1 cellular context compared by ENCODE assay signal in the genomic region with DNA sequence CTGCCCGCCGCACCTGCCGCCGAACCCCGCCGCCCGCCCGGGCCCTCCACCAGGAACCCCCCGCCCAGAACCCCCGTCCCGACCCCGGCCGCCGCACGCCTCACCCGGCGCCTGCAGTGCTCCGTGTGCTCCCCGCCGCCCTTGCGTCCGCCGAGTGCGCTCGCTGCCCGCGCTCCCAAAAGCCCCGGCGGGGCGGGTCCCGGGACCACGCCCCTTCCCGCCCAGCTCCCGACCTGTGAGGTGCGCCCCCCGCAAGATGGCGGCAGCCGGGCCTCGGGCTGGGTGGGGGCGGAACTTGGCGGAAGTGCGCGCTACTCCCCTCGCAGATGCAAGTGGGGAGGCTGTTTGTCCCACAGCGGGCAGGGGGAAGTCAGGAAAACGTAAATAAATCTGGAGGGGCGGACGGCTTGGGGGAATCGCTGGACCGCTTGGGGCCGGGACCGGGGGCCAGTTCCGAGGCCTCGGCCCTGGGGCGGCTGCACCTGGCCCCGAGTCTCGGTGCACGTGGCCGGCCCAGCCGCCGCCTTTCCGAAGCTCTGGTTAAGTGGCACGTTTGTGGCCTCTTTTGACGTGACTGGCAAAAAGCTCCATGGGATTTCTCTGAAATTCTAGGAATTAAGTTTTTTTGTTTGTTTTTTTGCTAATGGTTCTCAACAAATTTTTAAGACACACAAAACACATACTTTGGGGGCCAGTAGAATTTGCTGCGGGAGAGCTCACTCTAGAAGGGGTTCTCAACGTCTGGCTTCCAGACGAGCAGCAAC.
TF ChIP-seq lines count a peak whose summit lies in the region.

EZR (minus strand) TSS at position 156 of the 764 bp plus-strand sequence. CDS start 1,275 bp downstream, outside the sequence.

TF ChIP-seq in K562, 482 proteins besides CTCF, POLR2A, EP300 and RAD21 (continued from another document and continues in another):
- TF ChIP-seq POLR2G (IDR thresholded peaks at IDR 0.05; ENCODE audit: low read depth, low read length): peak; percentile 96
- TF ChIP-seq, protein P1, sequence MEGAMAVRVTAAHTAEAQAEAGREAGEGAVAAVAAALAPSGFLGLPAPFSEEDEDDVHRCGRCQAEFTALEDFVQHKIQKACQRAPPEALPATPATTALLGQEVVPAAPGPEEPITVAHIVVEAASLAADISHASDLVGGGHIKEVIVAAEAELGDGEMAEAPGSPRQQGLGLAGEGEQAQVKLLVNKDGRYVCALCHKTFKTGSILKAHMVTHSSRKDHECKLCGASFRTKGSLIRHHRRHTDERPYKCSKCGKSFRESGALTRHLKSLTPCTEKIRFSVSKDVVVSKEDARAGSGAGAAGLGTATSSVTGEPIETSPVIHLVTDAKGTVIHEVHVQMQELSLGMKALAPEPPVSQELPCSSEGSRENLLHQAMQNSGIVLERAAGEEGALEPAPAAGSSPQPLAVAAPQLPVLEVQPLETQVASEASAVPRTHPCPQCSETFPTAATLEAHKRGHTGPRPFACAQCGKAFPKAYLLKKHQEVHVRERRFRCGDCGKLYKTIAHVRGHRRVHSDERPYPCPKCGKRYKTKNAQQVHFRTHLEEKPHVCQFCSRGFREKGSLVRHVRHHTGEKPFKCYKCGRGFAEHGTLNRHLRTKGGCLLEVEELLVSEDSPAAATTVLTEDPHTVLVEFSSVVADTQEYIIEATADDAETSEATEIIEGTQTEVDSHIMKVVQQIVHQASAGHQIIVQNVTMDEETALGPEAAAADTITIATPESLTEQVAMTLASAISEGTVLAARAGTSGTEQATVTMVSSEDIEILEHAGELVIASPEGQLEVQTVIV (CRISPR knock-in tag; IDR thresholded peaks at IDR 0.05; ENCODE audit: borderline replicate concordance): no peak
- no peak for TF ChIP-seq HSF4 (CRISPR knock-in tag; IDR thresholded peaks at IDR 0.05; ENCODE audit: borderline replicate concordance)
- TF ChIP-seq FOXA3 (CRISPR knock-in tag; conservative IDR thresholded peaks at IDR 0.05 in 1 of 2, IDR thresholded peaks at IDR 0.05 in 1 of 2): peak in 1 of 2 experiments; percentile 86; a peak in 1 of 4 replicates
- TF ChIP-seq ZNF584 (CRISPR knock-in tag; IDR thresholded peaks at IDR 0.05; ENCODE audit: low read depth): no peak
- no peak for TF ChIP-seq ZBTB8A (IDR thresholded peaks at IDR 0.05; ENCODE audit: partially characterized antibody)
- TF ChIP-seq, protein P2, sequence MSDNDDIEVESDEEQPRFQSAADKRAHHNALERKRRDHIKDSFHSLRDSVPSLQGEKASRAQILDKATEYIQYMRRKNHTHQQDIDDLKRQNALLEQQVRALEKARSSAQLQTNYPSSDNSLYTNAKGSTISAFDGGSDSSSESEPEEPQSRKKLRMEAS (CRISPR knock-in tag; IDR thresholded peaks at IDR 0.05): peak; percentile 95
- TF ChIP-seq, protein P3, sequence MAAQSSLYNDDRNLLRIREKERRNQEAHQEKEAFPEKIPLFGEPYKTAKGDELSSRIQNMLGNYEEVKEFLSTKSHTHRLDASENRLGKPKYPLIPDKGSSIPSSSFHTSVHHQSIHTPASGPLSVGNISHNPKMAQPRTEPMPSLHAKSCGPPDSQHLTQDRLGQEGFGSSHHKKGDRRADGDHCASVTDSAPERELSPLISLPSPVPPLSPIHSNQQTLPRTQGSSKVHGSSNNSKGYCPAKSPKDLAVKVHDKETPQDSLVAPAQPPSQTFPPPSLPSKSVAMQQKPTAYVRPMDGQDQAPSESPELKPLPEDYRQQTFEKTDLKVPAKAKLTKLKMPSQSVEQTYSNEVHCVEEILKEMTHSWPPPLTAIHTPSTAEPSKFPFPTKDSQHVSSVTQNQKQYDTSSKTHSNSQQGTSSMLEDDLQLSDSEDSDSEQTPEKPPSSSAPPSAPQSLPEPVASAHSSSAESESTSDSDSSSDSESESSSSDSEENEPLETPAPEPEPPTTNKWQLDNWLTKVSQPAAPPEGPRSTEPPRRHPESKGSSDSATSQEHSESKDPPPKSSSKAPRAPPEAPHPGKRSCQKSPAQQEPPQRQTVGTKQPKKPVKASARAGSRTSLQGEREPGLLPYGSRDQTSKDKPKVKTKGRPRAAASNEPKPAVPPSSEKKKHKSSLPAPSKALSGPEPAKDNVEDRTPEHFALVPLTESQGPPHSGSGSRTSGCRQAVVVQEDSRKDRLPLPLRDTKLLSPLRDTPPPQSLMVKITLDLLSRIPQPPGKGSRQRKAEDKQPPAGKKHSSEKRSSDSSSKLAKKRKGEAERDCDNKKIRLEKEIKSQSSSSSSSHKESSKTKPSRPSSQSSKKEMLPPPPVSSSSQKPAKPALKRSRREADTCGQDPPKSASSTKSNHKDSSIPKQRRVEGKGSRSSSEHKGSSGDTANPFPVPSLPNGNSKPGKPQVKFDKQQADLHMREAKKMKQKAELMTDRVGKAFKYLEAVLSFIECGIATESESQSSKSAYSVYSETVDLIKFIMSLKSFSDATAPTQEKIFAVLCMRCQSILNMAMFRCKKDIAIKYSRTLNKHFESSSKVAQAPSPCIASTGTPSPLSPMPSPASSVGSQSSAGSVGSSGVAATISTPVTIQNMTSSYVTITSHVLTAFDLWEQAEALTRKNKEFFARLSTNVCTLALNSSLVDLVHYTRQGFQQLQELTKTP (IDR thresholded peaks at IDR 0.05; ENCODE audit: low read depth in 1 of 2, partially characterized antibody in 2 of 2): no peak
- peak; percentile 98 for TF ChIP-seq HMGN3 (IDR thresholded peaks at IDR 0.05; ENCODE audit: borderline replicate concordance, extremely low read depth, insufficient read length, low read depth, low read length)
- no peak for TF ChIP-seq RBM15 (IDR thresholded peaks at IDR 0.05; ENCODE audit: insufficient read depth, low read length)
- TF ChIP-seq CGGBP1 (CRISPR knock-in tag; IDR thresholded peaks at IDR 0.05): no peak
- TF ChIP-seq, protein P4, sequence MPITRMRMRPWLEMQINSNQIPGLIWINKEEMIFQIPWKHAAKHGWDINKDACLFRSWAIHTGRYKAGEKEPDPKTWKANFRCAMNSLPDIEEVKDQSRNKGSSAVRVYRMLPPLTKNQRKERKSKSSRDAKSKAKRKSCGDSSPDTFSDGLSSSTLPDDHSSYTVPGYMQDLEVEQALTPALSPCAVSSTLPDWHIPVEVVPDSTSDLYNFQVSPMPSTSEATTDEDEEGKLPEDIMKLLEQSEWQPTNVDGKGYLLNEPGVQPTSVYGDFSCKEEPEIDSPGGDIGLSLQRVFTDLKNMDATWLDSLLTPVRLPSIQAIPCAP (CRISPR knock-in tag; IDR thresholded peaks at IDR 0.05; ENCODE audit: borderline replicate concordance): peak; percentile 94; the same call in 1 of the 2 replicates
- peak in 1 of 2 experiments; percentile 66; a peak in 1 of 3 replicates for TF ChIP-seq CBX3 (IDR thresholded peaks at IDR 0.05; ENCODE audit: borderline replicate concordance in 1 of 2, low read length in 2 of 2)
- TF ChIP-seq STAT5B (CRISPR knock-in tag; IDR thresholded peaks at IDR 0.05): no peak
- no peak for TF ChIP-seq TEAD2 (tag; IDR thresholded peaks at IDR 0.05)
- peak; percentile 76 for TF ChIP-seq OTX1 (CRISPR knock-in tag; IDR thresholded peaks at IDR 0.05)
- peak; percentile 94 for TF ChIP-seq E2F6 (IDR thresholded peaks at IDR 0.05; ENCODE audit: borderline replicate concordance in 1 of 2, extremely low read depth in 1 of 2, insufficient read depth in 1 of 2, insufficient read length in 1 of 2, low read depth in 1 of 2, low read length in 1 of 2, poor library complexity in 1 of 2, severe bottlenecking in 1 of 2)
- no peak for TF ChIP-seq YBX1 (IDR thresholded peaks at IDR 0.05)
- TF ChIP-seq, protein P5, sequence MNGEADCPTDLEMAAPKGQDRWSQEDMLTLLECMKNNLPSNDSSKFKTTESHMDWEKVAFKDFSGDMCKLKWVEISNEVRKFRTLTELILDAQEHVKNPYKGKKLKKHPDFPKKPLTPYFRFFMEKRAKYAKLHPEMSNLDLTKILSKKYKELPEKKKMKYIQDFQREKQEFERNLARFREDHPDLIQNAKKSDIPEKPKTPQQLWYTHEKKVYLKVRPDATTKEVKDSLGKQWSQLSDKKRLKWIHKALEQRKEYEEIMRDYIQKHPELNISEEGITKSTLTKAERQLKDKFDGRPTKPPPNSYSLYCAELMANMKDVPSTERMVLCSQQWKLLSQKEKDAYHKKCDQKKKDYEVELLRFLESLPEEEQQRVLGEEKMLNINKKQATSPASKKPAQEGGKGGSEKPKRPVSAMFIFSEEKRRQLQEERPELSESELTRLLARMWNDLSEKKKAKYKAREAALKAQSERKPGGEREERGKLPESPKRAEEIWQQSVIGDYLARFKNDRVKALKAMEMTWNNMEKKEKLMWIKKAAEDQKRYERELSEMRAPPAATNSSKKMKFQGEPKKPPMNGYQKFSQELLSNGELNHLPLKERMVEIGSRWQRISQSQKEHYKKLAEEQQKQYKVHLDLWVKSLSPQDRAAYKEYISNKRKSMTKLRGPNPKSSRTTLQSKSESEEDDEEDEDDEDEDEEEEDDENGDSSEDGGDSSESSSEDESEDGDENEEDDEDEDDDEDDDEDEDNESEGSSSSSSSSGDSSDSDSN (IDR thresholded peaks at IDR 0.05; ENCODE audit: borderline replicate concordance in 1 of 2, low read depth in 2 of 2, low read length in 2 of 2): 0 out of 4 replicates have a peak, but pooled peaks have one; percentile 1 to 22
- TF ChIP-seq ZNF551 (CRISPR knock-in tag; IDR thresholded peaks at IDR 0.05): no peak
- no peak for TF ChIP-seq GABPB2 (CRISPR knock-in tag; conservative IDR thresholded peaks at IDR 0.05)
- TF ChIP-seq MTA3 (IDR thresholded peaks at IDR 0.05; ENCODE audit: borderline replicate concordance): peak; percentile 81
- no peak for TF ChIP-seq GATA2 (CRISPR knock-in tag; IDR thresholded peaks at IDR 0.05)
- TF ChIP-seq POLR2AphosphoS2 (IDR thresholded peaks at IDR 0.05; ENCODE audit: low read length): no peak
- TF ChIP-seq E2F4 (CRISPR knock-in tag; IDR thresholded peaks at IDR 0.05; ENCODE audit: low read depth): 0 out of 2 replicates have a peak, but pooled peaks have one; percentile 57
- TF ChIP-seq NONO (IDR thresholded peaks at IDR 0.05; ENCODE audit: low read depth in 2 of 2, low read length in 1 of 2): peak; percentile 81 to 86; a peak in 3 of 4 replicates
- TF ChIP-seq, protein P6, sequence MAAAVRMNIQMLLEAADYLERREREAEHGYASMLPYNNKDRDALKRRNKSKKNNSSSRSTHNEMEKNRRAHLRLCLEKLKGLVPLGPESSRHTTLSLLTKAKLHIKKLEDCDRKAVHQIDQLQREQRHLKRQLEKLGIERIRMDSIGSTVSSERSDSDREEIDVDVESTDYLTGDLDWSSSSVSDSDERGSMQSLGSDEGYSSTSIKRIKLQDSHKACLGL (CRISPR knock-in tag; IDR thresholded peaks at IDR 0.05; ENCODE audit: borderline replicate concordance, poor library complexity, severe bottlenecking): peak; percentile 35
- TF ChIP-seq TOE1 (IDR thresholded peaks at IDR 0.05; ENCODE audit: borderline replicate concordance): 0 out of 2 replicates have a peak, but pooled peaks have one; percentile 28
- no peak for TF ChIP-seq TOE1 (CRISPR knock-in tag; IDR thresholded peaks at IDR 0.05; ENCODE audit: borderline replicate concordance, low read depth)
- peak; percentile 95 for TF ChIP-seq TAF1 (IDR thresholded peaks at IDR 0.05; ENCODE audit: control insufficient read depth, extremely low read depth, insufficient read depth, low read length, severe bottlenecking)
- peak; percentile 66; the same call in 1 of the 2 replicates for TF ChIP-seq FOXO4 (CRISPR knock-in tag; IDR thresholded peaks at IDR 0.05)
- no peak for TF ChIP-seq ZNF780A (CRISPR knock-in tag; IDR thresholded peaks at IDR 0.05)
- TF ChIP-seq ZBED1 (IDR thresholded peaks at IDR 0.05): no peak
- TF ChIP-seq PHB (CRISPR knock-in tag; IDR thresholded peaks at IDR 0.05): no peak
